26 cellular contexts compared by ENCODE assay signal in the genomic region with DNA sequence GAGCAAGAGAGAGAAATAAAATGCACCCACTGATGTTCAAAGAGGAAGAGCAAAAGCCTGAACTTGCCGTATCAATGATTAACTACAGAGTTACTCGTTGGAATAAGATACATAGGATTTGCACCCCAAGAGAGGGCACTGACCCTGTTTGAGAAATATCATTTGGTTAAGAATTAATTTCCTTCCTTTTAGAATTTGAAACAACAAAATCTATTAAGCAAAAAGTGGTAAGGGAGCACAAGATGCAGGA. TPM values are rescaled to one million over a fixed set of nuclear protein-coding genes. Genes with fewer than 3 reads are reported as not detected.
"Had no signal": no experiment of that assay in that cellular context is flagged by ENCODE, and none has a peak within 500 bp of the region (broad histone marks: within the 10 kb centered on the region; RNA-seq: fewer than 3 reads in every experiment).

No MANE protein-coding gene starts in this region.

- H3K36me3 Mint-ChIP-seq: naive thymus-derived CD4-positive, alpha-beta T cell; stimulated activated effector memory CD8-positive, alpha-beta T cell treated with anti-CD3 and anti-CD28 coated beads, Interleukin-12 subunit alpha, Interleukin-12 subunit beta, amount 100 ng/mL, for 72 hours; T-cell had no signal

- H3K4me1 Mint-ChIP-seq: activated B cell treated with CpG ODN at 0.5 μM for 24 hours; activated T-helper 17 cell treated with anti-CD3 and anti-CD28 coated beads, Interleukin-2, amount 50 U/mL, for 72 hours; naive thymus-derived CD4-positive, alpha-beta T cell; stimulated activated effector memory CD8-positive, alpha-beta T cell treated with anti-CD3 and anti-CD28 coated beads, Interleukin-12 subunit alpha, Interleukin-12 subunit beta, amount 100 ng/mL, for 72 hours; stimulated activated naive CD8-positive, alpha-beta T cell treated with anti-CD3 and anti-CD28 coated beads, Interleukin-15, amount 100 ng/mL, for 72 hours; T-cell had no signal

- H3K9me3 ChIP-seq: gastrocnemius medialis, thyroid gland had no signal

- H3K4me3 ChIP-seq: gastrocnemius medialis, lung, skin epidermis, thyroid gland had no signal

- H3K27me3 ChIP-seq: brain microvascular endothelial cell, gastrocnemius medialis, thyroid gland had no signal

- ATAC-seq: activated CD8-positive, alpha-beta T cell treated with anti-CD3 and anti-CD28 coated beads for 36 hours; activated T-cell treated with anti-CD3 and anti-CD28 coated beads, Interleukin-2, amount 50 U/mL, for 4 hours; activated T-helper 17 cell treated with anti-CD3 and anti-CD28 coated beads, Interleukin-2, amount 50 U/mL, for 72 hours; effector memory CD8-positive, alpha-beta T cell; gastrocnemius medialis; naive thymus-derived CD4-positive, alpha-beta T cell; sciatic nerve; stimulated activated effector memory CD8-positive, alpha-beta T cell treated with anti-CD3 and anti-CD28 coated beads, Interleukin-12 subunit alpha, Interleukin-12 subunit beta, amount 100 ng/mL, for 72 hours; stimulated activated naive CD8-positive, alpha-beta T cell treated with anti-CD3 and anti-CD28 coated beads, Interleukin-15, amount 100 ng/mL, for 72 hours; T-cell had no signal

- H3K27ac ChIP-seq: brain microvascular endothelial cell, gastrocnemius medialis, skin epidermis had no signal

- H3K36me3 ChIP-seq: brain microvascular endothelial cell, gastrocnemius medialis, thyroid gland had no signal

- H3K27me3 Mint-ChIP-seq: activated T-helper 17 cell treated with anti-CD3 and anti-CD28 coated beads, Interleukin-2, amount 50 U/mL, for 72 hours; effector memory CD8-positive, alpha-beta T cell; T-cell had no signal

- H3K4me1 ChIP-seq: gastrocnemius medialis had no signal

- H3K9me3 Mint-ChIP-seq: activated B cell treated with CpG ODN at 0.5 μM for 24 hours; activated CD8-positive, alpha-beta T cell treated with anti-CD3 and anti-CD28 coated beads for 36 hours; activated T-cell treated with anti-CD3 and anti-CD28 coated beads, Interleukin-2, amount 50 U/mL, for 4 hours; activated T-helper 17 cell treated with anti-CD3 and anti-CD28 coated beads, Interleukin-2, amount 50 U/mL, for 72 hours; effector memory CD8-positive, alpha-beta T cell; naive thymus-derived CD4-positive, alpha-beta T cell; stimulated activated effector memory CD8-positive, alpha-beta T cell treated with anti-CD3 and anti-CD28 coated beads, Interleukin-12 subunit alpha, Interleukin-12 subunit beta, amount 100 ng/mL, for 72 hours; stimulated activated naive CD8-positive, alpha-beta T cell treated with anti-CD3 and anti-CD28 coated beads, Interleukin-15, amount 100 ng/mL, for 72 hours; T-cell; T-helper 2 cell treated with Interferon-gamma antibody and Interleukin-4, amounts not matched to agents 5 μg/mL and 100 μg/mL, for 36 hours had no signal

- DNase-seq: activated B cell treated with CpG ODN at 0.5 μM for 24 hours; activated CD4-positive, alpha-beta T cell treated with anti-CD3 and anti-CD28 coated beads, Interleukin-2, amount 50 U/mL, for 1 hour; activated CD8-positive, alpha-beta T cell treated with anti-CD3 and anti-CD28 coated beads for 36 hours; activated gamma-delta T cell treated with Interleukin-2 at 50 U/mL for 16 hours; activated naive CD4-positive, alpha-beta T cell treated with anti-CD3 and anti-CD28 coated beads, Interleukin-2, amount 50 U/mL, for 16 hours; activated T-cell treated with anti-CD3 and anti-CD28 coated beads, Interleukin-2, amount 50 U/mL, for 4 hours; amniotic stem cell; brain microvascular endothelial cell; caudate nucleus; cortex of kidney; effector memory CD8-positive, alpha-beta T cell; erythroblast; gastrocnemius medialis; hippocampal formation; midbrain; naive thymus-derived CD4-positive, alpha-beta T cell; stimulated activated CD4-positive, alpha-beta T cell treated with anti-CD3 and anti-CD28 coated beads, Interleukin-4, amount 100 ng/mL, for 24 hours; stimulated activated naive CD8-positive, alpha-beta T cell treated with anti-CD3 and anti-CD28 coated beads, Interleukin-15, amount 100 ng/mL, for 72 hours; T-cell; thyroid gland had no signal

- H3K27ac Mint-ChIP-seq: activated B cell treated with CpG ODN at 0.5 μM for 24 hours; activated CD8-positive, alpha-beta T cell treated with anti-CD3 and anti-CD28 coated beads for 36 hours; activated T-helper 17 cell treated with anti-CD3 and anti-CD28 coated beads, Interleukin-2, amount 50 U/mL, for 72 hours; effector memory CD8-positive, alpha-beta T cell; naive thymus-derived CD4-positive, alpha-beta T cell; stimulated activated effector memory CD8-positive, alpha-beta T cell treated with anti-CD3 and anti-CD28 coated beads, Interleukin-12 subunit alpha, Interleukin-12 subunit beta, amount 100 ng/mL, for 72 hours; stimulated activated naive CD8-positive, alpha-beta T cell treated with anti-CD3 and anti-CD28 coated beads, Interleukin-15, amount 100 ng/mL, for 72 hours; T-cell; T-helper 2 cell treated with Interferon-gamma antibody and Interleukin-4, amounts not matched to agents 5 μg/mL and 100 μg/mL, for 36 hours had no signal

- H3K4me3 Mint-ChIP-seq: activated B cell treated with CpG ODN at 0.5 μM for 24 hours; activated CD8-positive, alpha-beta T cell treated with anti-CD3 and anti-CD28 coated beads for 36 hours; activated T-cell treated with anti-CD3 and anti-CD28 coated beads, Interleukin-2, amount 50 U/mL, for 4 hours; activated T-helper 17 cell treated with anti-CD3 and anti-CD28 coated beads, Interleukin-2, amount 50 U/mL, for 72 hours; effector memory CD8-positive, alpha-beta T cell; naive thymus-derived CD4-positive, alpha-beta T cell; stimulated activated effector memory CD8-positive, alpha-beta T cell treated with anti-CD3 and anti-CD28 coated beads, Interleukin-12 subunit alpha, Interleukin-12 subunit beta, amount 100 ng/mL, for 72 hours; stimulated activated naive CD8-positive, alpha-beta T cell treated with anti-CD3 and anti-CD28 coated beads, Interleukin-15, amount 100 ng/mL, for 72 hours; T-cell; T-helper 2 cell treated with Interferon-gamma antibody and Interleukin-4, amounts not matched to agents 5 μg/mL and 100 μg/mL, for 36 hours had no signal

RNA-seq across cellular contexts. Expression of a gene that starts 21.6 kb away (rescaled TPM):
- total RNA-seq: activated B cell treated with CpG ODN at 0.5 μM for 24 hours; activated CD8-positive, alpha-beta T cell treated with anti-CD3 and anti-CD28 coated beads for 36 hours; activated T-cell treated with anti-CD3 and anti-CD28 coated beads, Interleukin-2, amount 50 U/mL, for 4 hours; activated T-helper 17 cell treated with anti-CD3 and anti-CD28 coated beads, Interleukin-2, amount 50 U/mL, for 72 hours had no signal
- polyA plus RNA-seq: naive thymus-derived CD4-positive, alpha-beta T cell had no signal
